Comparison of ENCODE assay signal across 26 cellular contexts in the genomic region with DNA sequence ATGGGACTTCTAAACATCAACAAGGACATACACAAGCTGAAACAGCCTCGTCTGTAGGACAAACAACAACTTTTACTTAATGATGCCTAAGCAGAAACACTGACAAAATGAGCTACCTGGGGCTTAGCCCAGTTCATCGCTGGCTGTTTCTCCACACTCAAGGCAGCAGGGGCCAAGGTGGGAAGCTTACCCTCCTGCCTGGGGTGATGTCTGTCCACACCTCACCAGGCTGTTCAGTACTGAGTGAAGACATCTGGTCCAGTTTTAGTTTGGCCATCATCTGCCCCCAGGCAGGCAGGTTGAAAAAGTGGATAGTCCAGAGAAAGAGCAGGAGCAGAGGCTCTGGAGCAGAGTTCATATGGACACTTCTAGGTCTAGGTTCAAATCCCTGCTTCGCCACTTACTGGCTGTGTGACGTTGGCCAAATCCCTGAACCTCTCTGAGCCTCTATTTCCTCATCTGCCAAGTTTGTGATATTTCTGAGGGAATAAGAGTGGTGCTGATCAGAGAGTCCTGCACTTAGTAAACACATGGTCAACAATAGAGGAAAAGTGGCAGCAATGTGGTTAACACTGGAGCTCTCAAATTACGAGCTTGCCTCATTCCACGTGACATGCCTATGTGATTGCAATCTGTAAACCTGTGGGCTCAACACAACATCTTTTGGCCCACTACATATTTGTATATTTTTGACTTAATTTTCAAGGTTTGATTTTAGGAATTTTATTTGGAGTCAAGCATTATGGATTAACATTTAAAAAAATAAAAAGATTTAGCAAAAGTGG.
"Had no signal": no experiment of that assay in that cellular context is flagged by ENCODE, and none has a peak within 500 bp of the region (broad histone marks: within the 10 kb centered on the region; RNA-seq: fewer than 3 reads in every experiment).

No MANE protein-coding gene starts in this region.

- H3K4me1 ChIP-seq: adrenal gland, ascending aorta, uterus had no signal

- H3K27ac ChIP-seq: adrenal gland, ascending aorta, brain microvascular endothelial cell, ovary, uterus, VCaP had no signal

- H3K4me3 ChIP-seq: adrenal gland, ascending aorta, ovary, uterus had no signal

- DNase-seq: activated CD4-positive, alpha-beta memory T cell treated with anti-CD3 and anti-CD28 coated beads for 36 hours; activated CD4-positive, alpha-beta T cell treated with anti-CD3 and anti-CD28 coated beads for 4 hours; activated CD8-positive, alpha-beta memory T cell treated with anti-CD3 and anti-CD28 coated beads, Interleukin-2, amount 50 U/mL, for 4 hours; activated effector memory CD4-positive, alpha-beta T cell treated with anti-CD3 and anti-CD28 coated beads, Interleukin-2, amount 50 U/mL, for 16 hours; activated naive CD4-positive, alpha-beta T cell treated with anti-CD3 and anti-CD28 coated beads for 36 hours; activated naive CD8-positive, alpha-beta T cell treated with anti-CD3 and anti-CD28 coated beads for 36 hours; activated T-cell treated with anti-CD3 and anti-CD28 coated beads, Interleukin-2, amount 50 U/mL, for 1 hour; adrenal gland; brain microvascular endothelial cell; cortex of kidney; effector memory CD8-positive, alpha-beta T cell; erythroblast; head of caudate nucleus; hippocampal formation; left cardiac atrium; naive thymus-derived CD4-positive, alpha-beta T cell; ovary; small intestine; stimulated activated CD4-positive, alpha-beta T cell treated with anti-CD3 and anti-CD28 coated beads, Interleukin-1b, Interleukin-23, amount 100 ng/mL, for 48 hours; stimulated activated CD4-positive, alpha-beta T cell treated with anti-CD3 and anti-CD28 coated beads, Interleukin-4, amount 100 ng/mL, for 4 hours; stimulated activated CD8-positive, alpha-beta memory T cell treated with anti-CD3 and anti-CD28 coated beads, Interleukin-4, amount 100 ng/mL, for 48 hours; stimulated activated naive CD8-positive, alpha-beta T cell treated with anti-CD3 and anti-CD28 coated beads, Interleukin-15, amount 100 ng/mL, for 72 hours; substantia nigra; uterus had no signal

- H3K36me3 ChIP-seq: adrenal gland, ascending aorta, brain microvascular endothelial cell, ovary, uterus had no signal

- H3K27me3 ChIP-seq: adrenal gland, ascending aorta, brain microvascular endothelial cell, ovary, uterus had no signal

- H3K9me3 ChIP-seq: adrenal gland, ascending aorta, ovary, uterus had no signal
